In the genomic region with DNA sequence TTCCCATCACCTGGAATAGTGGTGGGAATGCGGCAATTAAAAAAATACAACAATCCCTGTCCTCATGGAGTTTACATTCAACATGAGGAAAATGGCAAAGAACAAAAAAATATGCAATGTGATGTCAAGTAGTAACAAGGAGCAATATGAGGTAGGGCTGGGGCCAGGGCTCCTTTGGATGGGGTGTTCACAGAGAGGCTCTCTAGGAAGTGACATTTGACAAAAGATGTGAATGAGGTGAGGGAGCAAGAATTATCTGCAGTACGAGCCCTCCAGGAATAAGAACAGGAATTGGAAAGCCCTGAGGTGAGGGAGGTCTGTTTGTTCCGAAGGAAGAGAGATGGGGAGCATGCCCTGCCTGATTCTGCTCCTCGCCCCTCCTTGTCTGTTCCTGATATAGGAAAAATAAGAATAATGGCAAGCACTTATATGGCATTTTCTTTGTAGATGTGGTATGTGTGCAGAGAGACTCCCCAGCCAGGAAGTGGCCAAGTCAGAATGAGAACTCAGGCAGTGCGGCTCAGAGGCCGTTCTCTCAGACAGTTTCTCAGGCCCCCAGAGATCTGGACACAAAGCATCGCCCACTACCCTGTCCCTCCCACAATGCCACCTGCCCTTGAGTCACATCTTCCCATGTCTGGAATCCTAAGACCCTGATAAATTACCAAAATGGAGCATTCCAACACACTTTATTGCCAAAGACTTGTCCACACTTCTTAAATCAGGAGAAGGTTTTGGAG, we compare ENCODE assay signal across 11 cellular contexts.
DNase-seq lines count a peak whose midpoint lies in the region; ATAC-seq and TF ChIP-seq lines count a peak whose summit lies in the region.
"Had no signal": no experiment of that assay in that cellular context is flagged by ENCODE, and none has a peak within 500 bp of the region (broad histone marks: within the 10 kb centered on the region; RNA-seq: fewer than 3 reads in every experiment).

No MANE protein-coding gene starts in this region.

- peaks cover 31% of the 10 kb centered on the region for H3K4me1 Mint-ChIP-seq in memory B cell

- DNase-seq in memory B cell (ENCODE audit: low spot score in 2 of 2) (no peak), right atrium auricular region (ENCODE audit: low spot score) (no peak), left ventricle myocardium superior (no peak), foreskin melanocyte (no peak)
- DNase-seq: DMS 273 treated with DMSO at 0.1 percent for 48 hours, tibial artery had no signal

- no peaks in the 10 kb centered on the region for H3K36me3 ChIP-seq in right atrium auricular region
- H3K36me3 ChIP-seq: tibial artery had no signal

- H3K27me3 ChIP-seq in right atrium auricular region, result no peaks in the 10 kb centered on the region
- H3K27me3 ChIP-seq: tibial artery had no signal

- no peak overlapping the region for H3K4me3 Mint-ChIP-seq in memory B cell

- TF ChIP-seq CTCF in right atrium auricular region (IDR thresholded peaks at IDR 0.05), result no peak

- intact Hi-C loops in left ventricle myocardium superior (cut with micrococcal nuclease), result no loop called here

- H3K4me3 ChIP-seq in right atrium auricular region, result no peak overlapping the region
- H3K4me3 ChIP-seq: tibial artery had no signal

- peaks cover 5% of the 10 kb centered on the region for H3K9me3 Mint-ChIP-seq in memory B cell

- peak overlapping the region; percentile 88 for H3K27ac Mint-ChIP-seq in memory B cell

- H3K27me3 Mint-ChIP-seq in memory B cell, result no peaks in the 10 kb centered on the region

- H3K36me3 Mint-ChIP-seq in memory B cell, result peaks cover 44% of the 10 kb centered on the region

- no peaks in the 10 kb centered on the region for H3K9me3 ChIP-seq in right atrium auricular region
- H3K9me3 ChIP-seq: tibial artery had no signal

- no peaks in the 10 kb centered on the region for H3K4me1 ChIP-seq in right atrium auricular region
- H3K4me1 ChIP-seq: tibial artery had no signal

- ATAC-seq in GM18508 (IDR thresholded peaks at IDR 0.05; ENCODE audit: insufficient read depth, unreplicated experiment), result peak; percentile 68
- peak; percentile 60 for ATAC-seq in GM21515 (IDR thresholded peaks at IDR 0.05; ENCODE audit: unreplicated experiment)
- ATAC-seq in HG03342 (IDR thresholded peaks at IDR 0.05; ENCODE audit: unreplicated experiment), result peak; percentile 64
- ATAC-seq in memory B cell (ENCODE audit: low read depth), result no peak
- no peak for ATAC-seq in left ventricle myocardium superior
- ATAC-seq in HG03025 (IDR thresholded peaks at IDR 0.05; ENCODE audit: low FRiP score, unreplicated experiment), result no peak

- no peak overlapping the region for H3K27ac ChIP-seq in right atrium auricular region
- H3K27ac ChIP-seq: RWPE1, tibial artery had no signal

Comparison
In these comparisons a context has a peak if more than half of its experiments do, and no peak if none do; other contexts are left out.
1. ATAC-seq: peak in GM18508 (single experiment), GM21515 (single experiment) and HG03342 (single experiment); none in memory B cell (single experiment), left ventricle myocardium superior (single experiment) and HG03025 (single experiment).